21 cellular contexts compared by ENCODE assay signal in the genomic region with DNA sequence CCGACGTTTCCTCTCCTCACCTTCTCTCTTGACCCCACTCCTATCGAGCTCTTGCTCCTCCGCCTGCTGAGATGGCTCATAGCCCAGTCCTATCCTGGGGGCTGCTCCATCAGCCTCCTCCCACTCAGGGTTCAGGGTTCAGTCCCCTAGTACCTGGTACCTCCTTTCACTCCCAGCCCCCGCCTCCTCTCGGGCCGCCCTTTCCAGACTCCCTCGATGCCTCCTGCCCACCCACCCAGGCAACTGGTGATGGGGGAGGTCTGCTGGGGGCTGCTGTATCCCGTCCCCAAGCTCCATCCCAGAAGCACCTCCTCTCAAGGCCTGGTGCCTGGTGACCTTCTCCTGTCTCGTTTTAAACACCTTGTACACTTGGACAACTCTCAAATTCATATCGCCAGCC.
DNase-seq lines count a peak whose midpoint lies in the region; ATAC-seq and TF ChIP-seq lines count a peak whose summit lies in the region.
"Had no signal": no experiment of that assay in that cellular context is flagged by ENCODE, and none has a peak within 500 bp of the region (broad histone marks: within the 10 kb centered on the region; RNA-seq: fewer than 3 reads in every experiment).

No MANE protein-coding gene starts in this region.

- no peaks in the 10 kb centered on the region for H3K27me3 Mint-ChIP-seq in stimulated activated naive CD8-positive, alpha-beta T cell treated with anti-CD3 and anti-CD28 coated beads, Interleukin-15, amount 100 ng/mL, for 72 hours
- peaks cover 28% of the 10 kb centered on the region for H3K27me3 Mint-ChIP-seq in glutamatergic neuron (ENCODE audit: unreplicated experiment)

- H3K9me3 Mint-ChIP-seq in stimulated activated naive CD8-positive, alpha-beta T cell treated with anti-CD3 and anti-CD28 coated beads, Interleukin-15, amount 100 ng/mL, for 72 hours: no peaks in the 10 kb centered on the region
- H3K9me3 Mint-ChIP-seq in glutamatergic neuron (ENCODE audit: unreplicated experiment): peaks cover 20% of the 10 kb centered on the region

- DNase-seq in stimulated activated naive CD8-positive, alpha-beta T cell treated with anti-CD3 and anti-CD28 coated beads, Interleukin-15, amount 100 ng/mL, for 72 hours: no peak
- DNase-seq in stimulated activated naive CD8-positive, alpha-beta T cell treated with anti-CD3 and anti-CD28 coated beads, Interleukin-15, Interleukin-2, amounts not matched to agents 100 U/mL and 50 U/mL, for 24 hours: no peak
- DNase-seq in caudate nucleus (lab: John Stamatoyannopoulos, UW) (no peak), glutamatergic neuron (no peak), GDM1 (lab: John Stamatoyannopoulos, UW) (no peak), HEK293T (ENCODE audit: extremely low spot score) (no peak), activated T-cell treated with anti-CD3 and anti-CD28 coated beads for 4 hours (no peak)
- DNase-seq in stimulated activated CD8-positive, alpha-beta memory T cell treated with anti-CD3 and anti-CD28 coated beads, Interleukin-4, amount 100 ng/mL, for 48 hours: no peak
- DNase-seq: 8988T, KG1, NCI-H1092 treated with DMSO at 0.1 percent for 48 hours, NCI-H146, NCI-H2029, NCI-H226, NCI-H82, OCI-M1, SHP77, SW 1271 had no signal

- no peak overlapping the region for H3K4me3 Mint-ChIP-seq in stimulated activated naive CD8-positive, alpha-beta T cell treated with anti-CD3 and anti-CD28 coated beads, Interleukin-15, amount 100 ng/mL, for 72 hours
- peak overlapping the region; percentile 27 for H3K4me3 Mint-ChIP-seq in glutamatergic neuron (ENCODE audit: unreplicated experiment)

- CTCF ChIA-PET in HEK293T (lab: Yijun Ruan, JAX): interaction anchor here (2.8 kb wide), 1 partner anchor 25 kb away, joined by 9 read pairs; no protein-coding TSS in a partner anchor

- ATAC-seq in stimulated activated naive CD8-positive, alpha-beta T cell treated with anti-CD3 and anti-CD28 coated beads, Interleukin-15, amount 100 ng/mL, for 72 hours: peak; percentile 13
- ATAC-seq in stimulated activated naive CD8-positive, alpha-beta T cell treated with anti-CD3 and anti-CD28 coated beads, Interleukin-15, Interleukin-2, amounts not matched to agents 100 U/mL and 50 U/mL, for 24 hours: no peak
- ATAC-seq: HepG2 had no signal

- H3K27ac Mint-ChIP-seq in stimulated activated naive CD8-positive, alpha-beta T cell treated with anti-CD3 and anti-CD28 coated beads, Interleukin-15, amount 100 ng/mL, for 72 hours: no peak overlapping the region
- peak overlapping the region; percentile 20 for H3K27ac Mint-ChIP-seq in glutamatergic neuron (ENCODE audit: unreplicated experiment)

- H3K27ac ChIP-seq in caudate nucleus (ENCODE audit: low read depth, low read length): peak overlapping the region; percentile 73
- H3K27ac ChIP-seq: C4-2B, HL-60 had no signal

- H3K36me3 Mint-ChIP-seq in glutamatergic neuron (ENCODE audit: unreplicated experiment): peaks cover 3% of the 10 kb centered on the region

- POLR2A ChIA-PET in HEK293T (lab: Yijun Ruan, JAX): interaction anchor here (1.2 kb wide), 1 partner anchor 25 kb away, joined by 3 read pairs; no protein-coding TSS in a partner anchor

- TF ChIP-seq CTCF in glutamatergic neuron (IDR thresholded peaks at IDR 0.05; ENCODE audit: partially characterized antibody, unreplicated experiment): no peak

- H3K4me1 Mint-ChIP-seq in stimulated activated naive CD8-positive, alpha-beta T cell treated with anti-CD3 and anti-CD28 coated beads, Interleukin-15, amount 100 ng/mL, for 72 hours: no peaks in the 10 kb centered on the region
- H3K4me1 Mint-ChIP-seq in glutamatergic neuron (ENCODE audit: low read depth, unreplicated experiment): peaks cover 30% of the 10 kb centered on the region

TF ChIP-seq in HEK293T, 16 proteins besides CTCF, POLR2A, EP300 and RAD21:
- no peak for TF ChIP-seq FOXA1 (IDR thresholded peaks at IDR 0.05)
